ENCODE assay signal across 8 cellular contexts in genomic region chr10:133687689-133688440, GRCh38.
DNase-seq lines count a peak whose midpoint lies in the region; ATAC-seq and TF ChIP-seq lines count a peak whose summit lies in the region.
"Not testable (repeated sequence)": the region's sequence is repeated elsewhere in the genome, so short reads cannot be mapped to it uniquely, and the experiment has no call there.

No MANE protein-coding gene starts in this region.

- H3K27ac Mint-ChIP-seq in CD4-positive, CD25-positive, alpha-beta regulatory T cell; activated T-cell treated with anti-CD3 and anti-CD28 coated beads, Interleukin-2, amount 50 U/mL, for 72 hours: not testable (repeated sequence)

- POLR2A ChIA-PET in HEK293 (lab: Yijun Ruan, JAX) = not testable (repeated sequence)

- H3K4me3 Mint-ChIP-seq in CD4-positive, CD25-positive, alpha-beta regulatory T cell; activated T-cell treated with anti-CD3 and anti-CD28 coated beads, Interleukin-2, amount 50 U/mL, for 72 hours: not testable (repeated sequence)

- intact Hi-C loops in Right ventricle myocardium superior (cut with DNase I) = not testable (repeated sequence)

- H3K27ac ChIP-seq in CD4-positive, CD25-positive, alpha-beta regulatory T cell (ENCODE audit: insufficient read depth, low read length, poor library complexity, severe bottlenecking); HEK293 (ENCODE audit: extremely low read depth, low read depth, low read length): not testable (repeated sequence)

- not testable (repeated sequence) for H3K27me3 Mint-ChIP-seq in CD4-positive, CD25-positive, alpha-beta regulatory T cell; activated T-cell treated with anti-CD3 and anti-CD28 coated beads, Interleukin-2, amount 50 U/mL, for 72 hours (ENCODE audit: low read depth)

- H3K4me1 ChIP-seq in CD4-positive, CD25-positive, alpha-beta regulatory T cell (ENCODE audit: control insufficient read depth, insufficient read depth, low read length, poor library complexity, severe bottlenecking); HEK293 (ENCODE audit: control insufficient read depth, insufficient read depth, low read length): not testable (repeated sequence)

- not testable (repeated sequence) for TF ChIP-seq CTCF in HEK293 (tag by site-specific recombination; IDR thresholded peaks at IDR 0.05); omental fat pad (IDR thresholded peaks at IDR 0.05)

- not testable (repeated sequence) for H3K4me1 Mint-ChIP-seq in CD4-positive, CD25-positive, alpha-beta regulatory T cell; activated T-cell treated with anti-CD3 and anti-CD28 coated beads, Interleukin-2, amount 50 U/mL, for 72 hours (ENCODE audit: low read depth)

- peak; percentile 26 to 28 for ATAC-seq in CD4-positive, CD25-positive, alpha-beta regulatory T cell (ENCODE audit: low read depth in 2 of 2)
- ATAC-seq in GM19468 (IDR thresholded peaks at IDR 0.05; ENCODE audit: extremely low read depth, unreplicated experiment) (peak; percentile 25), HG02973 (IDR thresholded peaks at IDR 0.05; ENCODE audit: unreplicated experiment) (peak; percentile 60), HG03565 (IDR thresholded peaks at IDR 0.05; ENCODE audit: unreplicated experiment) (peak; percentile 34), Right ventricle myocardium superior (ENCODE audit: poor library complexity) (peak; percentile 76), omental fat pad (ENCODE audit: low FRiP score) (peak; percentile 84)
- ATAC-seq in activated T-cell treated with anti-CD3 and anti-CD28 coated beads, Interleukin-2, amount 50 U/mL, for 72 hours (replicated peaks in 1 of 2) = peak; percentile 32 to 59

- not testable (repeated sequence) for DNase-seq in CD4-positive, CD25-positive, alpha-beta regulatory T cell; activated T-cell treated with anti-CD3 and anti-CD28 coated beads, Interleukin-2, amount 50 U/mL, for 72 hours; Right ventricle myocardium superior; omental fat pad (ENCODE audit: low spot score)

- H3K9me3 ChIP-seq in CD4-positive, CD25-positive, alpha-beta regulatory T cell (ENCODE audit: control insufficient read depth in 2 of 2, low read length in 2 of 2); HEK293 (ENCODE audit: control insufficient read depth, insufficient read depth, low read depth, low read length): not testable (repeated sequence)

- H3K4me3 ChIP-seq in CD4-positive, CD25-positive, alpha-beta regulatory T cell (ENCODE audit: low read depth, low read length); HEK293 (ENCODE audit: low read depth, low read length): not testable (repeated sequence)

- H3K27me3 ChIP-seq in CD4-positive, CD25-positive, alpha-beta regulatory T cell (ENCODE audit: control insufficient read depth, insufficient read depth, low read length) = not testable (repeated sequence)

- CTCF ChIA-PET in HEK293 (lab: Yijun Ruan, JAX) = not testable (repeated sequence)

- not testable (repeated sequence) for H3K9me3 Mint-ChIP-seq in CD4-positive, CD25-positive, alpha-beta regulatory T cell; activated T-cell treated with anti-CD3 and anti-CD28 coated beads, Interleukin-2, amount 50 U/mL, for 72 hours

- not testable (repeated sequence) for H3K36me3 ChIP-seq in CD4-positive, CD25-positive, alpha-beta regulatory T cell (ENCODE audit: control insufficient read depth, insufficient read depth, low read length); HEK293 (ENCODE audit: control insufficient read depth in 2 of 2, insufficient read depth in 1 of 2, low read length in 2 of 2)

- H3K36me3 Mint-ChIP-seq in CD4-positive, CD25-positive, alpha-beta regulatory T cell; activated T-cell treated with anti-CD3 and anti-CD28 coated beads, Interleukin-2, amount 50 U/mL, for 72 hours (ENCODE audit: insufficient read depth in 2 of 2): not testable (repeated sequence)

TF ChIP-seq in HEK293, 187 proteins besides CTCF, POLR2A, EP300 and RAD21:
- peak; percentile 51; the same call in 1 of the 2 replicates for TF ChIP-seq ZEB2 (tag by site-specific recombination; IDR thresholded peaks at IDR 0.05)
- peak; percentile 56; the same call in 1 of the 2 replicates for TF ChIP-seq ZNF629 (tag by site-specific recombination; IDR thresholded peaks at IDR 0.05)
- TF ChIP-seq ATF2 (tag by site-specific recombination; IDR thresholded peaks at IDR 0.05; ENCODE audit: low read depth) = peak; percentile 82
- 0 out of 2 replicates have a peak, but pooled peaks have one; percentile 42 for TF ChIP-seq ZBTB21 (tag by site-specific recombination; IDR thresholded peaks at IDR 0.05)

Comparison
In these comparisons a context has a peak if more than half of its experiments do, and no peak if none do; other contexts are left out.
1. ATAC-seq: peak in every context shown above with its lines; median percentile 84 in omental fat pad; 76 in Right ventricle myocardium superior; 60 in HG02973; 46 in activated T-cell treated with anti-CD3 and anti-CD28 coated beads, Interleukin-2, amount 50 U/mL, for 72 hours; 34 in HG03565; 27 in CD4-positive, CD25-positive, alpha-beta regulatory T cell; 25 in GM19468.